Comparison of ENCODE assay signal across 8 cellular contexts in genomic region chr12:32533971-32534590, GRCh38.
A peak's percentile ranks its signal among the peaks of the same experiment; 100 is the strongest.
DNase-seq lines count a peak whose midpoint lies in the region; ATAC-seq and TF ChIP-seq lines count a peak whose summit lies in the region.

No MANE protein-coding gene starts in this region.

- peak overlapping the region; percentile 58 for H2AFZ ChIP-seq in Loucy (ENCODE audit: low read length)

- H3K4me1 ChIP-seq in Loucy (ENCODE audit: insufficient read depth, low read length, poor library complexity, severe bottlenecking): peaks cover 33% of the 10 kb centered on the region

- H3K4me3 ChIP-seq in Loucy (ENCODE audit: low read length, poor library complexity, severe bottlenecking): peak overlapping the region; percentile 74

- H3K36me3 ChIP-seq in Loucy (ENCODE audit: insufficient read depth, low read length): no peaks in the 10 kb centered on the region

- peak overlapping the region; percentile 68 for H3K9ac ChIP-seq in Loucy (ENCODE audit: low read depth, low read length, poor library complexity, severe bottlenecking)

- peak overlapping the region; percentile 40 to 86 (median 73) for H3K4me3 Mint-ChIP-seq in brain

- peaks cover 66% of the 10 kb centered on the region for H3K4me1 Mint-ChIP-seq in brain

- no peaks in the 10 kb centered on the region for H3K9me2 ChIP-seq in Loucy (replicated peaks; ENCODE audit: low read depth, low read length)

- peaks cover 0 to 2% (median 0%) of the 10 kb centered on the region in 5 experiments for H3K9me3 Mint-ChIP-seq in brain

- TF ChIP-seq CTCF in Loucy (conservative IDR thresholded peaks at IDR 0.05; ENCODE audit: low read length) (no peak), brain (conservative IDR thresholded peaks at IDR 0.05) (no peak)

- no peaks in the 10 kb centered on the region for H3K79me2 ChIP-seq in Loucy (ENCODE audit: insufficient read depth, low read length)

- no peaks in the 10 kb centered on the region for H3K27me3 Mint-ChIP-seq in brain

- H3K4me2 ChIP-seq in Loucy (ENCODE audit: low read depth, low read length, poor library complexity, severe bottlenecking): peak overlapping the region; percentile 84

- peaks cover 20% of the 10 kb centered on the region for H3K36me3 Mint-ChIP-seq in brain

- no peaks in the 10 kb centered on the region for H4K20me1 ChIP-seq in Loucy (ENCODE audit: insufficient read depth, low read length, poor library complexity, severe bottlenecking)

- no peaks in the 10 kb centered on the region for H3K27me3 ChIP-seq in Loucy (ENCODE audit: insufficient read depth, low read length, poor library complexity, severe bottlenecking)
- H3K27me3 ChIP-seq in layer of hippocampus (ENCODE audit: control insufficient read depth, insufficient read depth, low read length): no peaks in the 10 kb centered on the region

- H3K9me3 ChIP-seq in Loucy (ENCODE audit: insufficient read depth, low read depth, low read length): no peaks in the 10 kb centered on the region

- peak overlapping the region; percentile 34 to 93 (median 81) for H3K27ac Mint-ChIP-seq in brain

- ATAC-seq in GM21390 (IDR thresholded peaks at IDR 0.05; ENCODE audit: unreplicated experiment): peak; percentile 56

- peak overlapping the region; percentile 3 for H3K27ac ChIP-seq in layer of hippocampus (ENCODE audit: low read depth, low read length)
- peak overlapping the region; percentile 35 for H3K27ac ChIP-seq in substantia nigra (ENCODE audit: low read depth, low read length, poor library complexity, severe bottlenecking)

- DNase-seq in COLO829 (ENCODE audit: low spot score) (peak; percentile 68), substantia nigra (lab: John Stamatoyannopoulos, UW) (peak in 5 of 49 donors; percentile 13 to 37 (median 25)), NCI-H1694 (lab: John Stamatoyannopoulos, UW) (no peak)
- DNase-seq in stimulated activated CD4-positive, alpha-beta T cell treated with anti-CD3 and anti-CD28 coated beads, Interleukin-4, amount 100 ng/mL, for 4 hours: no peak

- no peaks in the 10 kb centered on the region for H3F3A ChIP-seq in Loucy (ENCODE audit: low read depth)
